8 cellular contexts compared by ENCODE assay signal in the genomic region with DNA sequence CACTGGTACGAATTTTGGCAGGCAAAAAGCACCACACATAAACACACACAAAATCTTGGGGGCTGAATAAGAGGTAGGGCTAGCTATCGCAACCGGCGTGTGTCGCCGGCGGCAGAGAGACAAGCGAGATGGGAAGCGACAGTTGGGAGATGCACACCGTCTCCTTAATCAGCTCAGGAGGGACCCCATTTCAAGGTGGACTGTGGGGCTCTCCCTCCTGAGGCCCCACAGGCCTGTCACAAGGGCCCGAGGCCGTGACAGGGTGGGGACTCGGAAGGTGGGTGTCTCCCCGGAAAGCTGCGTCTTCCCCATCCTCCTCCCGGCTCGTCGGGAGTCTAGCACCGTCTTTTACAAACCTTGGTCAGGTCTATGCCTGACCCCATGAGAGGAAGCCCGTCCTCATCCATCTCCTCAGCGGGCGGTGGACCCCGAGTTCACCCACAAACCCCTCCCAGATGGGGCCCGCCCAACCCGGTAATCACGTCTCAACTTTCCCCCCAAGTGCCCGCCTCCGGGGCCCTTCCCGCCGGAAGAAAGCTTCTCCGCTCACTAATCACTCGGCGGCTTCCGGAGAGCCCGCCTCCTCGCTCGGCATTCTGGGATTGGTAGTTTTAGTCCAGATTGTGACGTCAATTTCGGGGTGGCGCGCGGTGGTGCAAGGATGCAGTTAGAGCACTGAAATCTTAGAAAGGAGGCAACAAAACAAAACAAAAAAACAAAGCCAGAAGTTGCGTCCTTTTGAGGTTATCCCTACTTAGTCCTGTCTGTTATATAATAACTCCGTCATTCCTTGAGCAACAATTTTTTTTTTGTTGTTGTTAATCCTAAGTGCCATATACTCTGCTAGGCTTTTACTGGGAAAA. TPM values are rescaled to one million over a fixed set of nuclear protein-coding genes. Genes with fewer than 3 reads are reported as not detected.
A peak's percentile ranks its signal among the peaks of the same experiment; 100 is the strongest.
DNase-seq lines count a peak whose midpoint lies in the region; ATAC-seq and TF ChIP-seq lines count a peak whose summit lies in the region.

A gene with protein sequence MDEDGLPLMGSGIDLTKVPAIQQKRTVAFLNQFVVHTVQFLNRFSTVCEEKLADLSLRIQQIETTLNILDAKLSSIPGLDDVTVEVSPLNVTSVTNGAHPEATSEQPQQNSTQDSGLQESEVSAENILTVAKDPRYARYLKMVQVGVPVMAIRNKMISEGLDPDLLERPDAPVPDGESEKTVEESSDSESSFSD (minus strand): TSS at position 436 of the 863 bp plus-strand sequence. CDS start 29 bp downstream, at position 407.

- no peaks in the 10 kb centered on the region for H3K4me1 ChIP-seq in ovary (ENCODE audit: insufficient read depth)
- H3K4me1 ChIP-seq in thyroid gland, result no peaks in the 10 kb centered on the region

- no peak for TF ChIP-seq EP300 in ovary (IDR thresholded peaks at IDR 0.05)

- TF ChIP-seq POLR2A in ovary (IDR thresholded peaks at IDR 0.05), result peak; percentile 93
- peak in 1 of 2 donors; percentile 73 for TF ChIP-seq POLR2A in thyroid gland (IDR thresholded peaks at IDR 0.05)

- H3K4me3 Mint-ChIP-seq in activated naive CD8-positive, alpha-beta T cell treated with anti-CD3 and anti-CD28 coated beads, Interleukin-2, amount 50 U/mL, for 24 hours, result peak within 1 kb of the TSS; percentile 95

- TF ChIP-seq CTCF in GM12865 (IDR thresholded peaks at IDR 0.05; ENCODE audit: insufficient read depth, low read depth, low read length, missing control alignments), result no peak
- TF ChIP-seq CTCF in ovary (IDR thresholded peaks at IDR 0.05), result no peak
- no peak for TF ChIP-seq CTCF in thyroid gland (IDR thresholded peaks at IDR 0.05)

- H3K4me3 ChIP-seq in GM12865 (ENCODE audit: low read depth, low read length) (peak within 1 kb of the TSS; percentile 92), ovary (peak within 1 kb of the TSS; percentile 78), thyroid gland (replicated peaks in 1 of 3) (peak within 1 kb of the TSS; percentile 16 to 86 (median 85))

- 1% methylated on average over 43 to 44 of the region's 44 CpGs for WGBS in ovary, 3 donors
- 1 to 3% methylated on average over 41 to 43 of the region's 44 CpGs for WGBS in thyroid gland, 2 donors

- ATAC-seq in HG02763 (IDR thresholded peaks at IDR 0.05; ENCODE audit: unreplicated experiment), result peak; percentile 95
- peak; percentile 93 for ATAC-seq in activated naive CD8-positive, alpha-beta T cell treated with anti-CD3 and anti-CD28 coated beads, Interleukin-2, amount 50 U/mL, for 24 hours
- peak; percentile 100 for ATAC-seq in Right ventricle myocardium inferior

- no peaks in the 10 kb centered on the region for H3K27me3 ChIP-seq in ovary
- H3K27me3 ChIP-seq in thyroid gland, result no peaks in the 10 kb centered on the region

- no peaks in the 10 kb centered on the region for H3K36me3 ChIP-seq in ovary
- H3K36me3 ChIP-seq in thyroid gland, result no peaks in the 10 kb centered on the region

- H3K9me3 ChIP-seq in ovary (no peaks in the 10 kb centered on the region), thyroid gland (no peaks in the 10 kb centered on the region)

- peak within 1 kb of the TSS; percentile 97 for H3K27ac Mint-ChIP-seq in activated naive CD8-positive, alpha-beta T cell treated with anti-CD3 and anti-CD28 coated beads, Interleukin-2, amount 50 U/mL, for 24 hours

- no peaks in the 10 kb centered on the region for H3K9me3 Mint-ChIP-seq in activated naive CD8-positive, alpha-beta T cell treated with anti-CD3 and anti-CD28 coated beads, Interleukin-2, amount 50 U/mL, for 24 hours

- no peaks in the 10 kb centered on the region for H3K27me3 Mint-ChIP-seq in activated naive CD8-positive, alpha-beta T cell treated with anti-CD3 and anti-CD28 coated beads, Interleukin-2, amount 50 U/mL, for 24 hours

- peaks cover 18% of the 10 kb centered on the region for H3K36me3 Mint-ChIP-seq in activated naive CD8-positive, alpha-beta T cell treated with anti-CD3 and anti-CD28 coated beads, Interleukin-2, amount 50 U/mL, for 24 hours (ENCODE audit: low read depth)

- DNase-seq in GM12865 (ENCODE audit: low read depth), result peak; percentile 95
- peak; percentile 81 for DNase-seq in NCI-H1417 treated with DMSO at 0.1 percent for 48 hours (lab: John Stamatoyannopoulos, UW)
- DNase-seq in SW480 (ENCODE audit: low spot score), result peak; percentile 88
- DNase-seq in activated naive CD8-positive, alpha-beta T cell treated with anti-CD3 and anti-CD28 coated beads, Interleukin-2, amount 50 U/mL, for 24 hours, result peak; percentile 94
- DNase-seq in Right ventricle myocardium inferior (ENCODE audit: missing footprints), result peak; percentile 98
- peak; percentile 93 to 96 (median 95) for DNase-seq in ovary
- DNase-seq in thyroid gland, result peak; percentile 96

- intact Hi-C loops in Right ventricle myocardium inferior (cut with DNase I), result loop anchor here (5.0 kb wide), 1 partner anchor 184 kb away; a partner anchor contains a TSS
- intact Hi-C loops in ovary (cut with DNase I), result no loop called here
- intact Hi-C loops in thyroid gland (cut with DNase I), result no loop called here

- peaks cover 35% of the 10 kb centered on the region for H3K4me1 Mint-ChIP-seq in activated naive CD8-positive, alpha-beta T cell treated with anti-CD3 and anti-CD28 coated beads, Interleukin-2, amount 50 U/mL, for 24 hours

- H3K27ac ChIP-seq in ovary (peak within 1 kb of the TSS; percentile 46 to 81), thyroid gland (peak within 1 kb of the TSS; percentile 27 to 77 (median 54))

RNA-seq across cellular contexts. Expression of the gene that starts here (rescaled TPM):
- total RNA-seq in Right ventricle myocardium inferior (37.8 TPM), ovary (10 to 100 TPM; 24.8 to 50.0 (median 35.5) TPM), thyroid gland (10 to 100 TPM; 82.8 to 96.2 (median 89.2) TPM)
- 10 to 100 TPM; 35.6 to 72.8 TPM for polyA plus RNA-seq in ovary

Comparison
In these comparisons a context has a peak if more than half of its experiments do, and no peak if none do; other contexts are left out.
1. Peak in every context shown above with its lines: DNase-seq, ATAC-seq, H3K4me3 ChIP-seq and H3K27ac ChIP-seq.